ENCODE assay signal across 38 cellular contexts in the genomic region with DNA sequence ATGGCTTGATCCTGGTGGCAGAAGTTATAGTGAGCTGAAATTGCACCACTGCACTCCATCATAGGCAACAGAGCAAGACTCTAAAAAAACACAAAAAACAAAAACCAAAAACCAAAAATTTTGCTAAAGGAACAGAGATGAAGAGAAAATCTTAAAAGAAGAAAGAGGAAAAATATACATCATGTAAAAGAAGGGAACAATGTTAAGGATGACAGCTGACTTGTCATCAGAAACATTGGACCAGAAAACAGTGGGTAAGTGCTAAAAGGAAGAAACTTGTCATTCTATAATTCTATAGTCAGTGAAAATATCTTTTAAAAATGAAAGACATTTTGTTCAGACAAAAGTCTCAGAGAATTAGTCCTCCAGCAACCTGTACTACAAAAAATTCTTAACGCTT.
"Had no signal": no experiment of that assay in that cellular context is flagged by ENCODE, and none has a peak within 500 bp of the region (broad histone marks: within the 10 kb centered on the region; RNA-seq: fewer than 3 reads in every experiment).

No MANE protein-coding gene starts in this region.

- H3K9me3 Mint-ChIP-seq: activated CD4-positive, alpha-beta T cell treated with anti-CD3 and anti-CD28 coated beads, Interleukin-2, amount 10 ng/mL, durations not matched to agents 7 days and 5 days; T-helper 1 cell treated with Interleukin-12 subunit alpha and Interleukin-12 subunit beta and Interleukin-4 antibody, amounts not matched to agents 30 μg/mL and 1 μg/mL, for 36 hours had no signal

- H3K27ac ChIP-seq: adrenal gland, body of pancreas, brain microvascular endothelial cell, breast epithelium, VCaP had no signal

- H3K4me1 Mint-ChIP-seq: activated CD4-positive, alpha-beta memory T cell treated with anti-CD3 and anti-CD28 coated beads, Interleukin-2, amount 10 ng/mL, durations not matched to agents 7 days and 5 days; activated CD4-positive, alpha-beta T cell treated with anti-CD3 and anti-CD28 coated beads for 36 hours; activated CD4-positive, alpha-beta T cell treated with anti-CD3 and anti-CD28 coated beads, Interleukin-2, amount 10 ng/mL, durations not matched to agents 7 days and 5 days; activated naive CD8-positive, alpha-beta T cell treated with anti-CD3 and anti-CD28 coated beads for 36 hours; activated T-helper 17 cell treated with anti-CD3 and anti-CD28 coated beads, Interleukin-2, amount 50 U/mL, for 72 hours had no signal

- FAIRE-seq: astrocyte, TTC549 had no signal

- H3K4me1 ChIP-seq: adrenal gland, body of pancreas, breast epithelium had no signal

- H3K4me3 ChIP-seq: adrenal gland, body of pancreas, breast epithelium had no signal

- DNase-seq: activated CD4-positive, alpha-beta memory T cell treated with anti-CD3 and anti-CD28 coated beads, Interleukin-2, amount 10 ng/mL, durations not matched to agents 7 days and 5 days; activated CD4-positive, alpha-beta T cell treated with anti-CD3 and anti-CD28 coated beads for 1 hour; activated CD4-positive, alpha-beta T cell treated with anti-CD3 and anti-CD28 coated beads for 36 hours; activated CD4-positive, alpha-beta T cell treated with anti-CD3 and anti-CD28 coated beads for 48 hours; activated CD4-positive, alpha-beta T cell treated with anti-CD3 and anti-CD28 coated beads, Interleukin-2, amount 10 ng/mL, durations not matched to agents 7 days and 5 days; activated CD4-positive, alpha-beta T cell treated with anti-CD3 and anti-CD28 coated beads, Interleukin-2, amount 50 U/mL, for 48 hours; activated CD4-positive, CD25-positive, alpha-beta regulatory T cell; activated CD8-positive, alpha-beta memory T cell treated with anti-CD3 and anti-CD28 coated beads, Interleukin-2, amount 50 U/mL, for 4 hours; activated CD8-positive, alpha-beta T cell treated with anti-CD3 and anti-CD28 coated beads, Interleukin-2, amount 10 ng/mL, durations not matched to agents 7 days and 5 days; activated effector memory CD4-positive, alpha-beta T cell treated with anti-CD3 and anti-CD28 coated beads, Interleukin-2, amount 50 U/mL, for 16 hours; activated gamma-delta T cell treated with Interleukin-2 at 50 U/mL for 16 hours; activated naive CD4-positive, alpha-beta T cell; activated naive CD4-positive, alpha-beta T cell treated with anti-CD3 and anti-CD28 coated beads for 36 hours; activated naive CD4-positive, alpha-beta T cell treated with anti-CD3 and anti-CD28 coated beads, Interleukin-2, amount 50 U/mL, for 16 hours; activated naive CD8-positive, alpha-beta T cell treated with anti-CD3 and anti-CD28 coated beads for 36 hours; activated T-cell treated with anti-CD3 and anti-CD28 coated beads for 4 hours; activated T-cell treated with anti-CD3 and anti-CD28 coated beads, Interleukin-2, amount 50 U/mL, for 1 hour; activated T-cell treated with anti-CD3 and anti-CD28 coated beads, Interleukin-2, amount 50 U/mL, for 4 hours; activated T-cell treated with anti-CD3 and anti-CD28 coated beads, Interleukin-2, amount 50 U/mL, for 72 hours; adrenal gland; amniotic stem cell; aorta; body of pancreas; brain microvascular endothelial cell; central memory CD4-positive, alpha-beta T cell; T-helper 1 cell; T-helper 2 cell; T-helper 9 cell had no signal

- H3K27me3 ChIP-seq: adrenal gland, body of pancreas, brain microvascular endothelial cell, breast epithelium had no signal

- H3K9me3 ChIP-seq: adrenal gland, body of pancreas had no signal

- H3K36me3 ChIP-seq: adrenal gland, brain microvascular endothelial cell, breast epithelium had no signal

- H3K27ac Mint-ChIP-seq: activated CD4-positive, alpha-beta memory T cell treated with anti-CD3 and anti-CD28 coated beads, Interleukin-2, amount 10 ng/mL, durations not matched to agents 7 days and 5 days; activated CD4-positive, alpha-beta T cell treated with anti-CD3 and anti-CD28 coated beads for 36 hours; activated CD4-positive, alpha-beta T cell treated with anti-CD3 and anti-CD28 coated beads, Interleukin-2, amount 10 ng/mL, durations not matched to agents 7 days and 5 days; activated CD8-positive, alpha-beta T cell treated with anti-CD3 and anti-CD28 coated beads, Interleukin-2, amount 10 ng/mL, durations not matched to agents 7 days and 5 days; activated naive CD4-positive, alpha-beta T cell treated with anti-CD3 and anti-CD28 coated beads for 36 hours; activated naive CD4-positive, alpha-beta T cell treated with anti-CD3 and anti-CD28 coated beads, Interleukin-2, amount 50 U/mL, for 72 hours; activated naive CD8-positive, alpha-beta T cell treated with anti-CD3 and anti-CD28 coated beads for 36 hours; activated T-cell treated with anti-CD3 and anti-CD28 coated beads, Interleukin-2, amount 50 U/mL, for 72 hours; activated T-helper 1 cell treated with anti-CD3 and anti-CD28 coated beads, Interleukin-12 subunit alpha, Interleukin-12 subunit beta, Interleukin-2, Interleukin-4 antibody, amounts not matched to agents 30 ng/mL and 10 ng/mL and 1 ng/mL, durations not matched to agents 14 hours and 24 hours and 36 hours; activated T-helper 17 cell treated with anti-CD3 and anti-CD28 coated beads, Interleukin-2, amount 50 U/mL, for 72 hours; T-helper 1 cell treated with Interleukin-12 subunit alpha and Interleukin-12 subunit beta and Interleukin-4 antibody, amounts not matched to agents 30 μg/mL and 1 μg/mL, for 36 hours; T-helper 2 cell treated with Interferon-gamma antibody and Interleukin-4, amounts not matched to agents 5 μg/mL and 100 μg/mL, for 36 hours had no signal

- H3K4me3 Mint-ChIP-seq: activated CD4-positive, alpha-beta memory T cell treated with anti-CD3 and anti-CD28 coated beads, Interleukin-2, amount 10 ng/mL, durations not matched to agents 7 days and 5 days; activated CD4-positive, alpha-beta T cell treated with anti-CD3 and anti-CD28 coated beads for 36 hours; activated CD4-positive, alpha-beta T cell treated with anti-CD3 and anti-CD28 coated beads, Interleukin-2, amount 10 ng/mL, durations not matched to agents 7 days and 5 days; activated CD8-positive, alpha-beta T cell treated with anti-CD3 and anti-CD28 coated beads, Interleukin-2, amount 10 ng/mL, durations not matched to agents 7 days and 5 days; activated naive CD4-positive, alpha-beta T cell treated with anti-CD3 and anti-CD28 coated beads for 36 hours; activated naive CD8-positive, alpha-beta T cell treated with anti-CD3 and anti-CD28 coated beads for 36 hours; activated T-cell treated with anti-CD3 and anti-CD28 coated beads, Interleukin-2, amount 50 U/mL, for 4 hours; activated T-cell treated with anti-CD3 and anti-CD28 coated beads, Interleukin-2, amount 50 U/mL, for 72 hours; activated T-helper 1 cell treated with anti-CD3 and anti-CD28 coated beads, Interleukin-12 subunit alpha, Interleukin-12 subunit beta, Interleukin-2, Interleukin-4 antibody, amounts not matched to agents 30 ng/mL and 10 ng/mL and 1 ng/mL, durations not matched to agents 14 hours and 24 hours and 36 hours; activated T-helper 17 cell treated with anti-CD3 and anti-CD28 coated beads, Interleukin-2, amount 50 U/mL, for 72 hours; T-helper 1 cell treated with Interleukin-12 subunit alpha and Interleukin-12 subunit beta and Interleukin-4 antibody, amounts not matched to agents 30 μg/mL and 1 μg/mL, for 36 hours; T-helper 2 cell treated with Interferon-gamma antibody and Interleukin-4, amounts not matched to agents 5 μg/mL and 100 μg/mL, for 36 hours had no signal

- ATAC-seq: activated CD4-positive, alpha-beta T cell treated with anti-CD3 and anti-CD28 coated beads for 36 hours; activated CD4-positive, CD25-positive, alpha-beta regulatory T cell treated with anti-CD3 and anti-CD28 coated beads, Interleukin-2, amount 50 U/mL, for 24 hours; activated CD8-positive, alpha-beta T cell treated with anti-CD3 and anti-CD28 coated beads, Interleukin-2, amount 10 ng/mL, durations not matched to agents 7 days and 5 days; activated naive CD4-positive, alpha-beta T cell treated with anti-CD3 and anti-CD28 coated beads, Interleukin-2, amount 50 U/mL, for 72 hours; activated T-cell treated with anti-CD3 and anti-CD28 coated beads, Interleukin-2, amount 50 U/mL, for 4 hours; activated T-cell treated with anti-CD3 and anti-CD28 coated beads, Interleukin-2, amount 50 U/mL, for 72 hours; activated T-helper 17 cell treated with anti-CD3 and anti-CD28 coated beads, Interleukin-2, amount 50 U/mL, for 72 hours; body of pancreas had no signal
